In the genomic region with DNA sequence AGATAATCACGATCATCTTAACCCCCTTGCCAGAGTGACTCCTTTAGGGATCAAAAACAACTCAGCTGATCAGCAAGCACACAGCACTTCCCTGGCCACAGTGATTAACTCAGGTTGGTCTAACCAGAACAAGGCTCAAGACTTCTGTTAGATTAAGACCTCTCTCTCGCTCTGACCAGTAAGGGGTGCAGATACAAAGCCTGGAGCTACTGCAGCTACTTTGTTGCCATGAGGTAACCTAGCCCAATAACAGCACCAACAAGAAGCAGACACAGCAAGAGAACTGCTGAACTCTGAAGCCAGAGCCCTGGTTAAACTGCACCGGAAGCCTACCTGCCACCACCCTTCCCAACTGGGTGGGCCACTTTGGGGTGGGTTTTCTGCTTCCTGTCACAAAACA, we compare ENCODE assay signal across 2 cellular contexts.
TF ChIP-seq lines count a peak whose summit lies in the region.

No MANE protein-coding gene starts in this region.

TF ChIP-seq in IMR-90, 13 proteins besides CTCF, POLR2A, EP300 and RAD21:
- TF ChIP-seq NFE2L2 (IDR thresholded peaks at IDR 0.05; ENCODE audit: low read depth, low read length) (no peak), SMC3 (IDR thresholded peaks at IDR 0.05; ENCODE audit: low read depth, low read length) (no peak), RCOR1 (IDR thresholded peaks at IDR 0.05; ENCODE audit: insufficient replicate concordance, low read length) (no peak)

TF ChIP-seq in K562, 482 proteins besides CTCF, POLR2A, EP300 and RAD21:
- TF ChIP-seq, protein P1, sequence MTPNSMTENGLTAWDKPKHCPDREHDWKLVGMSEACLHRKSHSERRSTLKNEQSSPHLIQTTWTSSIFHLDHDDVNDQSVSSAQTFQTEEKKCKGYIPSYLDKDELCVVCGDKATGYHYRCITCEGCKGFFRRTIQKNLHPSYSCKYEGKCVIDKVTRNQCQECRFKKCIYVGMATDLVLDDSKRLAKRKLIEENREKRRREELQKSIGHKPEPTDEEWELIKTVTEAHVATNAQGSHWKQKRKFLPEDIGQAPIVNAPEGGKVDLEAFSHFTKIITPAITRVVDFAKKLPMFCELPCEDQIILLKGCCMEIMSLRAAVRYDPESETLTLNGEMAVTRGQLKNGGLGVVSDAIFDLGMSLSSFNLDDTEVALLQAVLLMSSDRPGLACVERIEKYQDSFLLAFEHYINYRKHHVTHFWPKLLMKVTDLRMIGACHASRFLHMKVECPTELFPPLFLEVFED (CRISPR knock-in tag; conservative IDR thresholded peaks at IDR 0.05): no peak
- TF ChIP-seq CBFA2T2 (conservative IDR thresholded peaks at IDR 0.05) (peak; percentile 38; the same call in 1 of the 2 replicates), NR1H2 (CRISPR knock-in tag; IDR thresholded peaks at IDR 0.05) (no peak), SAP30 (IDR thresholded peaks at IDR 0.05; ENCODE audit: borderline replicate concordance, insufficient read depth, low read depth, low read length, poor library complexity, severe bottlenecking) (no peak), SRSF9 (IDR thresholded peaks at IDR 0.05; ENCODE audit: borderline replicate concordance, low read depth, low read length) (no peak), HLTF (IDR thresholded peaks at IDR 0.05) (0 out of 2 replicates have a peak, but pooled peaks have one; percentile 72), RBBP5 (IDR thresholded peaks at IDR 0.05; ENCODE audit: borderline replicate concordance, insufficient read depth, low read length, poor library complexity, severe bottlenecking) (no peak), NR2C1 (IDR thresholded peaks at IDR 0.05) (no peak), NR2C1 (tag; IDR thresholded peaks at IDR 0.05) (no peak), PTBP1 (IDR thresholded peaks at IDR 0.05; ENCODE audit: low read depth, low read length) (0 out of 2 replicates have a peak, but pooled peaks have one; percentile 58), ZNF561 (CRISPR knock-in tag; conservative IDR thresholded peaks at IDR 0.05) (no peak), RCOR1 (IDR thresholded peaks at IDR 0.05; ENCODE audit: borderline replicate concordance in 1 of 2, low read depth in 2 of 2, low read length in 2 of 2) (peak in 1 of 2 experiments; percentile 32; a peak in 1 of 4 replicates), SMAD1 (IDR thresholded peaks at IDR 0.05; ENCODE audit: low read depth, low read length, partially characterized antibody) (no peak), SMARCA5 (IDR thresholded peaks at IDR 0.05) (peak; percentile 77; the same call in 1 of the 2 replicates), CHD1 (IDR thresholded peaks at IDR 0.05; ENCODE audit: low read length) (no peak), TCF3 (CRISPR knock-in tag; IDR thresholded peaks at IDR 0.05) (0 out of 2 replicates have a peak, but pooled peaks have one; percentile 11), CBX5 (IDR thresholded peaks at IDR 0.05; ENCODE audit: borderline replicate concordance, low read depth) (no peak), CBFA2T3 (IDR thresholded peaks at IDR 0.05) (peak; percentile 67), GTF2F1 (IDR thresholded peaks at IDR 0.05; ENCODE audit: low read depth, low read length) (no peak), NCOA1 (IDR thresholded peaks at IDR 0.05; ENCODE audit: low read depth) (no peak), NCOA2 (IDR thresholded peaks at IDR 0.05; ENCODE audit: partially characterized antibody in 2 of 2) (no peak), BCOR (IDR thresholded peaks at IDR 0.05) (0 out of 2 replicates have a peak, but pooled peaks have one; percentile 45), CAMTA2 (CRISPR knock-in tag; conservative IDR thresholded peaks at IDR 0.05) (no peak), RBM25 (IDR thresholded peaks at IDR 0.05; ENCODE audit: low read depth, low read length, severe bottlenecking) (peak; percentile 96), CTBP1 (IDR thresholded peaks at IDR 0.05; ENCODE audit: borderline replicate concordance) (no peak), NFIC (IDR thresholded peaks at IDR 0.05) (0 out of 2 replicates have a peak, but pooled peaks have one; percentile 5), ZNF24 (IDR thresholded peaks at IDR 0.05) (no peak)
- TF ChIP-seq, protein P2, sequence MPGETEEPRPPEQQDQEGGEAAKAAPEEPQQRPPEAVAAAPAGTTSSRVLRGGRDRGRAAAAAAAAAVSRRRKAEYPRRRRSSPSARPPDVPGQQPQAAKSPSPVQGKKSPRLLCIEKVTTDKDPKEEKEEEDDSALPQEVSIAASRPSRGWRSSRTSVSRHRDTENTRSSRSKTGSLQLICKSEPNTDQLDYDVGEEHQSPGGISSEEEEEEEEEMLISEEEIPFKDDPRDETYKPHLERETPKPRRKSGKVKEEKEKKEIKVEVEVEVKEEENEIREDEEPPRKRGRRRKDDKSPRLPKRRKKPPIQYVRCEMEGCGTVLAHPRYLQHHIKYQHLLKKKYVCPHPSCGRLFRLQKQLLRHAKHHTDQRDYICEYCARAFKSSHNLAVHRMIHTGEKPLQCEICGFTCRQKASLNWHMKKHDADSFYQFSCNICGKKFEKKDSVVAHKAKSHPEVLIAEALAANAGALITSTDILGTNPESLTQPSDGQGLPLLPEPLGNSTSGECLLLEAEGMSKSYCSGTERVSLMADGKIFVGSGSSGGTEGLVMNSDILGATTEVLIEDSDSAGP (CRISPR knock-in tag; IDR thresholded peaks at IDR 0.05): no peak
- TF ChIP-seq, protein P3, sequence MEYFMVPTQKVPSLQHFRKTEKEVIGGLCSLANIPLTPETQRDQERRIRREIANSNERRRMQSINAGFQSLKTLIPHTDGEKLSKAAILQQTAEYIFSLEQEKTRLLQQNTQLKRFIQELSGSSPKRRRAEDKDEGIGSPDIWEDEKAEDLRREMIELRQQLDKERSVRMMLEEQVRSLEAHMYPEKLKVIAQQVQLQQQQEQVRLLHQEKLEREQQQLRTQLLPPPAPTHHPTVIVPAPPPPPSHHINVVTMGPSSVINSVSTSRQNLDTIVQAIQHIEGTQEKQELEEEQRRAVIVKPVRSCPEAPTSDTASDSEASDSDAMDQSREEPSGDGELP (CRISPR knock-in tag; IDR thresholded peaks at IDR 0.05; ENCODE audit: borderline replicate concordance): no peak
- TF ChIP-seq, protein P4, sequence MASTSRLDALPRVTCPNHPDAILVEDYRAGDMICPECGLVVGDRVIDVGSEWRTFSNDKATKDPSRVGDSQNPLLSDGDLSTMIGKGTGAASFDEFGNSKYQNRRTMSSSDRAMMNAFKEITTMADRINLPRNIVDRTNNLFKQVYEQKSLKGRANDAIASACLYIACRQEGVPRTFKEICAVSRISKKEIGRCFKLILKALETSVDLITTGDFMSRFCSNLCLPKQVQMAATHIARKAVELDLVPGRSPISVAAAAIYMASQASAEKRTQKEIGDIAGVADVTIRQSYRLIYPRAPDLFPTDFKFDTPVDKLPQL (IDR thresholded peaks at IDR 0.05; ENCODE audit: extremely low read depth, insufficient read length): no peak
- TF ChIP-seq, protein P5, sequence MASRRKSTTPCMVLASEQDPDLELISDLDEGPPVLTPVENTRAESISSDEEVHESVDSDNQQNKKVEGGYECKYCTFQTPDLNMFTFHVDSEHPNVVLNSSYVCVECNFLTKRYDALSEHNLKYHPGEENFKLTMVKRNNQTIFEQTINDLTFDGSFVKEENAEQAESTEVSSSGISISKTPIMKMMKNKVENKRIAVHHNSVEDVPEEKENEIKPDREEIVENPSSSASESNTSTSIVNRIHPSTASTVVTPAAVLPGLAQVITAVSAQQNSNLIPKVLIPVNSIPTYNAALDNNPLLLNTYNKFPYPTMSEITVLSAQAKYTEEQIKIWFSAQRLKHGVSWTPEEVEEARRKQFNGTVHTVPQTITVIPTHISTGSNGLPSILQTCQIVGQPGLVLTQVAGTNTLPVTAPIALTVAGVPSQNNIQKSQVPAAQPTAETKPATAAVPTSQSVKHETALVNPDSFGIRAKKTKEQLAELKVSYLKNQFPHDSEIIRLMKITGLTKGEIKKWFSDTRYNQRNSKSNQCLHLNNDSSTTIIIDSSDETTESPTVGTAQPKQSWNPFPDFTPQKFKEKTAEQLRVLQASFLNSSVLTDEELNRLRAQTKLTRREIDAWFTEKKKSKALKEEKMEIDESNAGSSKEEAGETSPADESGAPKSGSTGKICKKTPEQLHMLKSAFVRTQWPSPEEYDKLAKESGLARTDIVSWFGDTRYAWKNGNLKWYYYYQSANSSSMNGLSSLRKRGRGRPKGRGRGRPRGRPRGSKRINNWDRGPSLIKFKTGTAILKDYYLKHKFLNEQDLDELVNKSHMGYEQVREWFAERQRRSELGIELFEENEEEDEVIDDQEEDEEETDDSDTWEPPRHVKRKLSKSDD (conservative IDR thresholded peaks at IDR 0.05; ENCODE audit: low read length): no peak
- TF ChIP-seq, protein P6, sequence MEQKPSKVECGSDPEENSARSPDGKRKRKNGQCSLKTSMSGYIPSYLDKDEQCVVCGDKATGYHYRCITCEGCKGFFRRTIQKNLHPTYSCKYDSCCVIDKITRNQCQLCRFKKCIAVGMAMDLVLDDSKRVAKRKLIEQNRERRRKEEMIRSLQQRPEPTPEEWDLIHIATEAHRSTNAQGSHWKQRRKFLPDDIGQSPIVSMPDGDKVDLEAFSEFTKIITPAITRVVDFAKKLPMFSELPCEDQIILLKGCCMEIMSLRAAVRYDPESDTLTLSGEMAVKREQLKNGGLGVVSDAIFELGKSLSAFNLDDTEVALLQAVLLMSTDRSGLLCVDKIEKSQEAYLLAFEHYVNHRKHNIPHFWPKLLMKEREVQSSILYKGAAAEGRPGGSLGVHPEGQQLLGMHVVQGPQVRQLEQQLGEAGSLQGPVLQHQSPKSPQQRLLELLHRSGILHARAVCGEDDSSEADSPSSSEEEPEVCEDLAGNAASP (IDR thresholded peaks at IDR 0.05): no peak
- TF ChIP-seq, protein P7, sequence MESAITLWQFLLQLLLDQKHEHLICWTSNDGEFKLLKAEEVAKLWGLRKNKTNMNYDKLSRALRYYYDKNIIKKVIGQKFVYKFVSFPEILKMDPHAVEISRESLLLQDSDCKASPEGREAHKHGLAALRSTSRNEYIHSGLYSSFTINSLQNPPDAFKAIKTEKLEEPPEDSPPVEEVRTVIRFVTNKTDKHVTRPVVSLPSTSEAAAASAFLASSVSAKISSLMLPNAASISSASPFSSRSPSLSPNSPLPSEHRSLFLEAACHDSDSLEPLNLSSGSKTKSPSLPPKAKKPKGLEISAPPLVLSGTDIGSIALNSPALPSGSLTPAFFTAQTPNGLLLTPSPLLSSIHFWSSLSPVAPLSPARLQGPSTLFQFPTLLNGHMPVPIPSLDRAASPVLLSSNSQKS (CRISPR knock-in tag; IDR thresholded peaks at IDR 0.05): no peak
- TF ChIP-seq, protein P8, sequence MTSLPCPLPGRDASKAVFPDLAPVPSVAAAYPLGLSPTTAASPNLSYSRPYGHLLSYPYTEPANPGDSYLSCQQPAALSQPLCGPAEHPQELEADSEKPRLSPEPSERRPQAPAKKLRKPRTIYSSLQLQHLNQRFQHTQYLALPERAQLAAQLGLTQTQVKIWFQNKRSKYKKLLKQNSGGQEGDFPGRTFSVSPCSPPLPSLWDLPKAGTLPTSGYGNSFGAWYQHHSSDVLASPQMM (CRISPR knock-in tag; IDR thresholded peaks at IDR 0.05): no peak
- TF ChIP-seq, protein P9, sequence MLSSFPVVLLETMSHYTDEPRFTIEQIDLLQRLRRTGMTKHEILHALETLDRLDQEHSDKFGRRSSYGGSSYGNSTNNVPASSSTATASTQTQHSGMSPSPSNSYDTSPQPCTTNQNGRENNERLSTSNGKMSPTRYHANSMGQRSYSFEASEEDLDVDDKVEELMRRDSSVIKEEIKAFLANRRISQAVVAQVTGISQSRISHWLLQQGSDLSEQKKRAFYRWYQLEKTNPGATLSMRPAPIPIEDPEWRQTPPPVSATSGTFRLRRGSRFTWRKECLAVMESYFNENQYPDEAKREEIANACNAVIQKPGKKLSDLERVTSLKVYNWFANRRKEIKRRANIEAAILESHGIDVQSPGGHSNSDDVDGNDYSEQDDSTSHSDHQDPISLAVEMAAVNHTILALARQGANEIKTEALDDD (IDR thresholded peaks at IDR 0.05): 0 out of 2 replicates have a peak, but pooled peaks have one; percentile 28
- TF ChIP-seq, protein P10, sequence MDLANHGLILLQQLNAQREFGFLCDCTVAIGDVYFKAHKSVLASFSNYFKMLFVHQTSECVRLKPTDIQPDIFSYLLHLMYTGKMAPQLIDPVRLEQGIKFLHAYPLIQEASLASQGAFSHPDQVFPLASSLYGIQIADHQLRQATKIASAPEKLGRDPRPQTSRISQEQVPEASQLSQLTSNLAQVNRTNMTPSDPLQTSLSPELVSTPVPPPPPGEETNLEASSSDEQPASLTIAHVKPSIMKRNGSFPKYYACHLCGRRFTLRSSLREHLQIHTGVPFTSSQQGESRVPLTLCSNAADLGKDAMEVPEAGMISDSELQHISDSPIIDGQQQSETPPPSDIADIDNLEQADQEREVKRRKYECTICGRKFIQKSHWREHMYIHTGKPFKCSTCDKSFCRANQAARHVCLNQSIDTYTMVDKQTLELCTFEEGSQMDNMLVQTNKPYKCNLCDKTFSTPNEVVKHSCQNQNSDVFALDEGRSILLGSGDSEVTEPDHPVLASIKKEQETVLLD (IDR thresholded peaks at IDR 0.05): no peak
- TF ChIP-seq, protein P11, sequence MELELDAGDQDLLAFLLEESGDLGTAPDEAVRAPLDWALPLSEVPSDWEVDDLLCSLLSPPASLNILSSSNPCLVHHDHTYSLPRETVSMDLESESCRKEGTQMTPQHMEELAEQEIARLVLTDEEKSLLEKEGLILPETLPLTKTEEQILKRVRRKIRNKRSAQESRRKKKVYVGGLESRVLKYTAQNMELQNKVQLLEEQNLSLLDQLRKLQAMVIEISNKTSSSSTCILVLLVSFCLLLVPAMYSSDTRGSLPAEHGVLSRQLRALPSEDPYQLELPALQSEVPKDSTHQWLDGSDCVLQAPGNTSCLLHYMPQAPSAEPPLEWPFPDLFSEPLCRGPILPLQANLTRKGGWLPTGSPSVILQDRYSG (tag; conservative IDR thresholded peaks at IDR 0.05; ENCODE audit: low read depth): no peak
